In genomic region chr9:97744710-97745708, GRCh38 we compare ENCODE assay signal across 1 cellular context.
TF ChIP-seq lines count a peak whose summit lies in the region.

No MANE protein-coding gene starts in this region.

TF ChIP-seq in HCT116, 20 proteins besides CTCF, POLR2A, EP300 and RAD21 (continued from another document):
- TF ChIP-seq REST (IDR thresholded peaks at IDR 0.05; ENCODE audit: low read depth), result peak; percentile 72
